ENCODE assay signal across 15 cellular contexts in the genomic region with DNA sequence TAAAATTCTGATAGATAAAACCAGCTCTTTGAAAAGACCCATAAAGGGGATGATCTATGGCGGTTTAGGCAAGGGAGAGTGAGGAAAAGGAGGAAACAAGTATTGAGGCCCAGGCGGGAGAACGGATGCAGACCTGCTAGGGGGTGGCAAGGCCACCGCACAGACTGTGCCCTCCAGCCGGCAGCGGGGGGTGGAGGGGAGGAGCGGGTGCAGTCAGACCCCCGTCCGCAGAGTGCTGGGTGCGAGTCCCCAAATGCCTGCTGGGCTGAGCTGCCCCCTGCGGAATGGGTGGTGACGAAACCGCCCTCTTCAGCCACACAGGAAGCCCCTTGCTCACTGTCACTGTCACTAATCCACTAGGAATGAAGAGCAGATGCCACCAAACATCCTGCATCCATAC. TPM values are rescaled to one million over a fixed set of nuclear protein-coding genes. Genes with fewer than 3 reads are reported as not detected.
DNase-seq lines count a peak whose midpoint lies in the region; ATAC-seq and TF ChIP-seq lines count a peak whose summit lies in the region.
"Had no signal": no experiment of that assay in that cellular context is flagged by ENCODE, and none has a peak within 500 bp of the region (broad histone marks: within the 10 kb centered on the region; RNA-seq: fewer than 3 reads in every experiment).

No MANE protein-coding gene starts in this region.

- DNase-seq in left ventricle myocardium superior (peak; percentile 2), left ventricle myocardium inferior (no peak), neural progenitor cell (ENCODE audit: low spot score) (peak; percentile 1), occipital lobe (lab: John Stamatoyannopoulos, UW) (no peak)
- DNase-seq: Caco-2; CD4-positive, CD25-positive, alpha-beta regulatory T cell; CD8-positive, alpha-beta T cell; DND-41; GM23248; H7; HCEC 1CT had no signal

- no peak overlapping the region for H3K4me2 ChIP-seq in neural progenitor cell
- H3K4me2 ChIP-seq: BLaER1 had no signal

- intact Hi-C loops in left ventricle myocardium superior (cut with micrococcal nuclease), result no loop called here
- intact Hi-C loops in left ventricle myocardium inferior (cut with micrococcal nuclease), result no loop called here

- no peak overlapping the region for H3K9ac ChIP-seq in neural progenitor cell
- H3K9ac ChIP-seq: BLaER1, GM23248 had no signal

- no peaks in the 10 kb centered on the region for H4K20me1 ChIP-seq in neural progenitor cell (ENCODE audit: low read depth)

- H3K4me1 Mint-ChIP-seq in neural progenitor cell, result peaks cover 25% of the 10 kb centered on the region

- H3K36me3 ChIP-seq in left ventricle myocardium inferior (peaks cover 27% of the 10 kb centered on the region), neural progenitor cell (no peaks in the 10 kb centered on the region)

- H3K4me3 ChIP-seq in left ventricle myocardium inferior (no peak overlapping the region), neural progenitor cell (no peak overlapping the region)
- H3K4me3 ChIP-seq: BLaER1, GM23248 had no signal

- H3K27ac ChIP-seq in left ventricle myocardium inferior (replicated peaks) (no peak overlapping the region), VCaP (0 out of 2 replicates have a peak overlapping the region, but pooled peaks have one; percentile 16), neural progenitor cell (no peak overlapping the region)
- H3K27ac ChIP-seq: BLaER1, C4-2B, GM23248 had no signal

- H3K9me3 ChIP-seq in left ventricle myocardium inferior (replicated peaks), result peaks cover 6% of the 10 kb centered on the region
- H3K9me3 ChIP-seq in neural progenitor cell (ENCODE audit: low read depth), result no peaks in the 10 kb centered on the region
- H3K9me3 ChIP-seq: Caco-2 had no signal

- peaks cover 19% of the 10 kb centered on the region for H3K9me3 Mint-ChIP-seq in neural progenitor cell

- H3F3A ChIP-seq in neural progenitor cell (ENCODE audit: low read depth), result peaks cover 8% of the 10 kb centered on the region

- H3K27me3 ChIP-seq in left ventricle myocardium inferior (ENCODE audit: low read depth), result no peaks in the 10 kb centered on the region
- peaks cover 6% of the 10 kb centered on the region for H3K27me3 ChIP-seq in neural progenitor cell
- H3K27me3 ChIP-seq: BLaER1 had no signal

- no peak overlapping the region for H3K4me3 Mint-ChIP-seq in neural progenitor cell
- H3K4me3 Mint-ChIP-seq: CD4-positive, CD25-positive, alpha-beta regulatory T cell; CD8-positive, alpha-beta T cell had no signal

- TF ChIP-seq CTCF in left ventricle myocardium inferior (IDR thresholded peaks at IDR 0.05; ENCODE audit: borderline replicate concordance) (no peak), VCaP (conservative IDR thresholded peaks at IDR 0.05) (no peak), neural progenitor cell (IDR thresholded peaks at IDR 0.05) (no peak)

- ATAC-seq in left ventricle myocardium superior (no peak), GM21515 (IDR thresholded peaks at IDR 0.05; ENCODE audit: unreplicated experiment) (no peak)
- ATAC-seq: CD8-positive, alpha-beta T cell had no signal

- no peaks in the 10 kb centered on the region for H3K79me2 ChIP-seq in neural progenitor cell (ENCODE audit: low read depth)

- H3K36me3 Mint-ChIP-seq in neural progenitor cell, result peaks cover 44% of the 10 kb centered on the region

- no peak overlapping the region for H2AFZ ChIP-seq in neural progenitor cell (replicated peaks)
- H2AFZ ChIP-seq: GM23248 had no signal

- peaks cover 5% of the 10 kb centered on the region for H3K27me3 Mint-ChIP-seq in neural progenitor cell (ENCODE audit: insufficient read depth, low read depth)
- H3K27me3 Mint-ChIP-seq: CD4-positive, CD25-positive, alpha-beta regulatory T cell had no signal

- H3K27ac Mint-ChIP-seq in neural progenitor cell, result no peak overlapping the region
- H3K27ac Mint-ChIP-seq: CD8-positive, alpha-beta T cell had no signal

- H3K4me1 ChIP-seq in left ventricle myocardium inferior (peaks cover 29% of the 10 kb centered on the region), neural progenitor cell (no peaks in the 10 kb centered on the region)
- H3K4me1 ChIP-seq: Caco-2 had no signal

RNA-seq across cellular contexts. Expression of a gene that starts 46.0 kb away (rescaled TPM):
- total RNA-seq in left ventricle myocardium superior, result 6.0 TPM
- total RNA-seq in left ventricle myocardium inferior, result 6.6 TPM
- 3.4 and 26.8 TPM in 2 replicates for total RNA-seq in neural progenitor cell (ENCODE audit: low replicate concordance)
- 9.4 TPM for total RNA-seq in occipital lobe

RNA-seq across cellular contexts. Expression of a gene that starts 56.8 kb away (rescaled TPM):
- total RNA-seq in left ventricle myocardium superior (0.47 TPM), left ventricle myocardium inferior (0.96 TPM), neural progenitor cell (ENCODE audit: low replicate concordance) (0.75 and 3.0 TPM in 2 replicates), occipital lobe (20.1 TPM)

Comparison
In these comparisons a context has a peak if more than half of its experiments do, and no peak if none do; other contexts are left out.
1. DNase-seq: peak in left ventricle myocardium superior (single experiment) and neural progenitor cell (single experiment); none in left ventricle myocardium inferior (single experiment) and occipital lobe (single experiment).